8 cellular contexts compared by ENCODE assay signal in the genomic region with DNA sequence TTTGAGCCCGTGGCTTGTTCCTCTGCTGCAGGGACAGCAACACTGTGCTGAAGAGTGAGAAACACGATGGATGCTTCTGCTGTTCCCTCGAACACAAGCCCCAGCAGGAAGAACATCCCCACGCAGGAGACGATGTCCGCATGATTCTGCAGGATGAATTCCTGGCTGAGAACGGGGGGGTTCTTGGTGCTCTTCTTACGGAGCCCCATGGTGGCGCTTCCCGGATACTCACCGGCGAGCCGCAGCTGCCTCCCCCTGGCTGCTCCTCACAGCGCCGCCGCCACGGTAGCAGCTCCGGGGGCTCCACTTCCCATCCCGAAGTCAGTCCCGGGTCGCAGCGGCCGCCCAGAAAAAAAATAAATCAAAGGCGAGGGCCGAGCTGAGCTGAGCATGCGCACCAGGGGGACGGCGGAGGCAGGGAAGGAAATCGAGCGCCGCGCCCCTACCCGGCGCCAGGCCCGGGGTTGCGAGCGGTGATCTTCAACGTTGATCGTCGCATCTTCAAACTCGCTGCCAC. TPM values are rescaled to one million over a fixed set of nuclear protein-coding genes. Genes with fewer than 3 reads are reported as not detected.
DNase-seq lines count a peak whose midpoint lies in the region; ATAC-seq, FAIRE-seq and TF ChIP-seq lines count a peak whose summit lies in the region.

A gene (minus strand): TSS at position 392 of the 517 bp plus-strand sequence. CDS start 183 bp downstream, at position 209.

- intact Hi-C loops in left cardiac atrium (cut with DNase I) (no loop called here), pancreas (cut with DNase I) (no loop called here)

- no peaks in the 10 kb centered on the region for H3K27me3 ChIP-seq in AG04450 (ENCODE audit: control insufficient read depth, insufficient read depth, low read length)
- no peaks in the 10 kb centered on the region for H3K27me3 ChIP-seq in pancreas

- CTCF ChIA-PET in AG04450 (lab: Charles Lee), result interaction anchor here (1.0 to 1.8 kb wide), 3 partner anchors 8 to 1147 kb away, joined by 3 to 6 read pairs (median 3); no protein-coding TSS in a partner anchor

- no peak for FAIRE-seq in pancreas (lab: Jason Lieb, UNC)

- H3K36me3 ChIP-seq in pancreas, result no peaks in the 10 kb centered on the region

- no peaks in the 10 kb centered on the region for H3K4me1 ChIP-seq in pancreas

- H3K9me3 ChIP-seq in AG04450 (ENCODE audit: control insufficient read depth, insufficient read depth, low read length) (no peaks in the 10 kb centered on the region), pancreas (no peaks in the 10 kb centered on the region)

- DNase-seq in AG04450 (ENCODE audit: low read depth, low spot score), result peak; percentile 42
- DNase-seq in NCI-H2171 (lab: John Stamatoyannopoulos, UW), result peak; percentile 34
- peak; percentile 27 for DNase-seq in amniotic stem cell (lab: John Stamatoyannopoulos, UW)
- peak; percentile 67 for DNase-seq in left cardiac atrium
- DNase-seq in pancreas, result peak; percentile 60 to 82 (median 66)
- no peak for DNase-seq in RKO (ENCODE audit: low spot score)
- DNase-seq in DMS79 treated with DMSO at 0.1 percent for 48 hours (lab: John Stamatoyannopoulos, UW), result no peak

- POLR2A ChIA-PET in AG04450 (lab: Yijun Ruan, JAX), result no interaction called here

- H3K4me3 ChIP-seq in AG04450 (ENCODE audit: low read depth, low read length) (peak within 1 kb of the TSS; percentile 72), pancreas (peak within 1 kb of the TSS; percentile 42 to 68 (median 54))

- peak within 1 kb of the TSS; percentile 69 for H3K27ac ChIP-seq in AG04450 (ENCODE audit: low read depth, low read length)
- peak within 1 kb of the TSS in 3 of 4 donors; percentile 38 to 55 (median 51) for H3K27ac ChIP-seq in pancreas

- 0 to 1% methylated on average over 41 of the region's 41 CpGs for WGBS in pancreas, 2 donors

- ATAC-seq in GM19023 (IDR thresholded peaks at IDR 0.05; ENCODE audit: unreplicated experiment), result peak; percentile 66
- ATAC-seq in left cardiac atrium, result peak; percentile 83 to 93
- ATAC-seq in pancreas, result peak; percentile 96 to 99 (median 96)

- TF ChIP-seq CTCF in AG04450 (IDR thresholded peaks at IDR 0.05; ENCODE audit: low read depth, low read length) (peak; percentile 41), pancreas (IDR thresholded peaks at IDR 0.05) (no peak)

RNA-seq across cellular contexts. Expression of the gene that starts here (rescaled TPM):
- 3.7 and 5.2 TPM in 2 replicates for polyA plus RNA-seq in AG04450 (2011; rRNA removed)
- 1.6 and 3.0 TPM in 2 replicates for polyA minus RNA-seq in AG04450 (2011; rRNA and poly(A)+ RNA removed)
- total RNA-seq in left cardiac atrium, result under 1 TPM; 0.47 to 0.91 TPM
- 1 to 10 TPM in 3 of 6 donors, under 1 TPM in 3; 0.63 to 1.7 (median 1.1) TPM for total RNA-seq in pancreas
- polyA plus RNA-seq in pancreas, result 1 to 10 TPM; 1.0 to 5.0 TPM

Comparison
In these comparisons a context has a peak if more than half of its experiments do, and no peak if none do; other contexts are left out.
1. Peak in DNase-seq and ATAC-seq in left cardiac atrium; RNA of the gene not detected or under 1 TPM.
2. DNase-seq: peak in AG04450 (single experiment), NCI-H2171 (single experiment), amniotic stem cell (single experiment) and pancreas (6 of 6); none in RKO (single experiment) and DMS79 treated with DMSO at 0.1 percent for 48 hours (single experiment).
3. Peak in every context shown above with its lines, with median percentiles within 50 percentile points of each other: ATAC-seq.